Comparison of ENCODE assay signal across 8 cellular contexts in the genomic region with DNA sequence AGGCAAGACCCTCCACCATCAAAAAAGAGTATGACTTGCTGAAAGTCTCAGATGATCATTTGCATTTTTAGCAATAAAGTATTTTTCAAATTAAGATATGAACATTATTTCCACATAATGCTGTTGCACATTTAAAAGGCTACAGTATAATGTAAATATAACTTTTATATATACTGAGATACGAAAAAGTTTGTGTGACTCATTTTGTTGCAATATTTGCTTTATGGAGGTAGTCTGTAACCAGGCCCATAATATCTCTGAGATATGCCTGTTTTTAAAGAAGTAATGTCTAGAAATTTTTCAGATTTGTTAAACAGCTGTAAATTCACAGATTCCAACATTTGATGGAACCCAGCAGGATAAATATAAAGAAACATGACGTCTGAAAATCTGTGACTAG.
"Had no signal": no experiment of that assay in that cellular context is flagged by ENCODE, and none has a peak within 500 bp of the region (broad histone marks: within the 10 kb centered on the region; RNA-seq: fewer than 3 reads in every experiment).

No MANE protein-coding gene starts in this region.

- FAIRE-seq: G401.6, GM12878, GM12891, GM12892, GM18507, GM19239 had no signal

- ATAC-seq: GM12878 had no signal

- DNase-seq: GDM1, GF-D8 had no signal

- H3K4me3 ChIP-seq: GM12878 had no signal
